In the genomic region with DNA sequence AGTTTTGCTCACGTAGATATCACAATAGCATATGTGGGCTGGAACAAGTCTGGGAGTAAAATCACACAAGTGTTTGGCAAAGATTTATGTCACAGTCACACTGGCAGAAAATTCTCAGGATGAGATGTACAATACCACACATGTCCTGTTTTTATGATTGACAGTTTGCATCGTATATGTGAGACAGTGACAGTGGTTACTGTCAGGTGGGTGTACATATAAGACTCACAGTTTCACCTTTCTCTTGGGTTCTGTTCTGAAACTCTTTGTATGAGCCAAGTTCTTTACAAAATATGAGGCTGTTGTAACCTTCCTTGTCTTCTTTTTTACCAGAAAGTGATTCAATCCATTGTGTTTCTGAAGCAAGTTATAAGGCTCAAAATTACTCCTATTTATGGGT, we compare ENCODE assay signal across 7 cellular contexts.
"Had no signal": no experiment of that assay in that cellular context is flagged by ENCODE, and none has a peak within 500 bp of the region (broad histone marks: within the 10 kb centered on the region; RNA-seq: fewer than 3 reads in every experiment).

No MANE protein-coding gene starts in this region.

- H3K27ac Mint-ChIP-seq: HFFc6, IgD-negative memory B cell had no signal

- ATAC-seq: HCT116, HepG2 had no signal

- H3K36me3 Mint-ChIP-seq: IgD-negative memory B cell had no signal

- H3K27me3 Mint-ChIP-seq: IgD-negative memory B cell had no signal

- H3K9me3 Mint-ChIP-seq: HFFc6, IgD-negative memory B cell had no signal

- H3K4me1 Mint-ChIP-seq: IgD-negative memory B cell had no signal

- H3K4me3 Mint-ChIP-seq: HFFc6, IgD-negative memory B cell had no signal

- DNase-seq: GM23248, GOT3, H7, HFFc6 had no signal
